14 cellular contexts compared by ENCODE assay signal in the genomic region with DNA sequence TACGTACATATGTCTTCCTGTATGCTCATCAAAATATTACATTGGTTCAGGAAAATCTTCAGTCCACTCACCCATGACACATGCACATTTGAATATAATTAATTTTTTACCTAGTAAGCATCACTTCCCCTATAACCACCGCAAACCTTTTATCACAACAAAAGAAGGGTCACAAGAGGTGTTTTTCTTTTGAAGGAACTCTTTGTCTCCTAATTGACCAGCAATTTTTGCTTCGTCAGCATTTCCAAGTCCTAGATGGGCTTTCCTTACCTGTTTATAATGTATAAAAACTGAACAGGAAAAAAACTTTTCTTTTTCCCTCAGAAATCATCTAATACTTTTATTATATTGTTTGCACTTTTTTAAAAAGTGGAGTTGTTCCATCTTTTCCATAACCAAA.
DNase-seq lines count a peak whose midpoint lies in the region; ATAC-seq, FAIRE-seq and TF ChIP-seq lines count a peak whose summit lies in the region.
"Had no signal": no experiment of that assay in that cellular context is flagged by ENCODE, and none has a peak within 500 bp of the region (broad histone marks: within the 10 kb centered on the region; RNA-seq: fewer than 3 reads in every experiment).

No MANE protein-coding gene starts in this region.

- H4K20me1 ChIP-seq in GM12878 (ENCODE audit: control insufficient read depth, insufficient read depth), result no peaks in the 10 kb centered on the region
- H4K20me1 ChIP-seq: BLaER1 had no signal

- TF ChIP-seq EP300 in A549 (IDR thresholded peaks at IDR 0.05), result no peak
- TF ChIP-seq EP300 in GM12878 (IDR thresholded peaks at IDR 0.05; ENCODE audit: borderline replicate concordance in 1 of 2, control insufficient read depth in 1 of 2, low read depth in 2 of 2, low read length in 2 of 2), result no peak

- H3K4me3 ChIP-seq in A549 (no peak overlapping the region), GM12878 (no peak overlapping the region)
- H3K4me3 ChIP-seq: BLaER1 had no signal

- no peak for TF ChIP-seq CTCF in A549 (IDR thresholded peaks at IDR 0.05)
- TF ChIP-seq CTCF in GM12878 (IDR thresholded peaks at IDR 0.05 in 2 of 3, conservative IDR thresholded peaks at IDR 0.05 in 1 of 3; ENCODE audit: control insufficient read depth in 2 of 3, extremely low read depth in 1 of 3, insufficient read depth in 1 of 3, low read depth in 3 of 3, low read length in 3 of 3), result no peak

- no peak overlapping the region for H3K9ac ChIP-seq in GM12878 (ENCODE audit: control insufficient read depth, insufficient read depth, low read length)
- H3K9ac ChIP-seq: BLaER1 had no signal

- SMC1A ChIA-PET in GM12878 (lab: Charles Lee; ENCODE audit: uncharacterized antibody, unreplicated experiment), result no interaction called here

- no peak overlapping the region for H3K4me2 ChIP-seq in A549
- H3K4me2 ChIP-seq in GM12878 (ENCODE audit: control insufficient read depth, insufficient read depth), result no peak overlapping the region
- H3K4me2 ChIP-seq: BLaER1 had no signal

- no peak for FAIRE-seq in A549 (lab: Jason Lieb, UNC)
- FAIRE-seq in GM12878 (lab: Jason Lieb, UNC), result no peak
- FAIRE-seq: GM12891, HTR-8/SVneo had no signal

- ATAC-seq in A549, result no peak
- ATAC-seq in GM12878, result no peak
- ATAC-seq: HCT116 had no signal

- no peak for TF ChIP-seq RAD21 in A549 (conservative IDR thresholded peaks at IDR 0.05 in 1 of 2, IDR thresholded peaks at IDR 0.05 in 1 of 2)
- TF ChIP-seq RAD21 in GM12878 (IDR thresholded peaks at IDR 0.05; ENCODE audit: insufficient read depth, low read depth, low read length), result no peak

- intact Hi-C loops in GM12878 (cut with micrococcal nuclease; ENCODE audit: unreplicated experiment), result no loop called here

- H3K36me3 ChIP-seq in GM12878 (ENCODE audit: control insufficient read depth in 2 of 2, insufficient read depth in 2 of 2, low read length in 1 of 2), result no peaks in the 10 kb centered on the region
- H3K36me3 ChIP-seq: BLaER1 had no signal

- H3K27ac ChIP-seq in A549 (no peak overlapping the region), GM12878 (ENCODE audit: control insufficient read depth, insufficient read depth) (no peak overlapping the region)
- H3K27ac ChIP-seq: BLaER1 had no signal

- POLR2A ChIA-PET in A549 (lab: Yijun Ruan, JAX), result no interaction called here
- POLR2A ChIA-PET in GM12878 (lab: Charles Lee), result interaction anchor here (0.6 kb wide), 1 partner anchor 882 kb away, joined by 3 read pairs; no protein-coding TSS in a partner anchor

- 61% methylated on average over 3 of the region's 3 CpGs for WGBS in A549 (ENCODE audit: missing lambda C conversion rate)
- WGBS in GM12878 (ENCODE audit: insufficient coverage, insufficient replicate concordance, low lambda C conversion rate, missing lambda C conversion rate), result 37% methylated on average over 3 of the region's 3 CpGs

- no TSS peak for BruUV-seq in GM12878 (replicated peaks; lab: Mats Ljungman, UMichigan)

- RAD21 ChIA-PET in GM12878 (lab: Charles Lee; ENCODE audit: unreplicated experiment), result no interaction called here

- in situ Hi-C loops in GM12878 (cut with MboI), result no loop called here

- no peak overlapping the region for H2AFZ ChIP-seq in GM12878 (ENCODE audit: control insufficient read depth, low read depth, low read length)

- TF ChIP-seq POLR2A in A549 (IDR thresholded peaks at IDR 0.05; ENCODE audit: low read length), result no peak
- TF ChIP-seq POLR2A in GM12878 (IDR thresholded peaks at IDR 0.05; ENCODE audit: low read depth, low read length), result no peak

- H3K4me1 ChIP-seq in A549 (no peaks in the 10 kb centered on the region), GM12878 (ENCODE audit: control insufficient read depth, insufficient read depth, low read length) (no peaks in the 10 kb centered on the region)
- H3K4me1 ChIP-seq: BLaER1 had no signal

- no peaks in the 10 kb centered on the region for H3K79me2 ChIP-seq in GM12878 (ENCODE audit: control insufficient read depth, insufficient read depth, low read length)

- CTCF ChIA-PET in A549 (lab: Yijun Ruan, JAX) (no interaction called here), GM12878 (lab: Yijun Ruan, JAX) (no interaction called here)

- DNase-seq in A549 (ENCODE audit: low read depth in 1 of 2, low spot score in 1 of 2) (no peak), COR-L47 (lab: John Stamatoyannopoulos, UW) (peak; percentile 25), NCI-H2227 (lab: John Stamatoyannopoulos, UW; ENCODE audit: unreplicated experiment) (peak; percentile 54), GM12878 (ENCODE audit: low read depth, low spot score) (no peak), activated T-cell treated with anti-CD3 and anti-CD28 coated beads for 4 hours (no peak), DMS 273 (lab: John Stamatoyannopoulos, UW; ENCODE audit: unreplicated experiment) (no peak), mucosa of gallbladder (ENCODE audit: low spot score) (no peak)
- DNase-seq: CD8-positive, alpha-beta memory T cell; DMS79; KBM-7 had no signal

- H3K9me3 ChIP-seq in A549 (peaks cover 7% of the 10 kb centered on the region; the same call in 2 of the 3 replicates), GM12878 (replicated peaks; ENCODE audit: control insufficient read depth, insufficient read depth, low read length) (no peaks in the 10 kb centered on the region)

- no peaks in the 10 kb centered on the region for H3K27me3 ChIP-seq in GM12878 (replicated peaks in 1 of 2; ENCODE audit: control insufficient read depth in 2 of 2, insufficient read depth in 2 of 2, low read length in 1 of 2)
- H3K27me3 ChIP-seq: BLaER1 had no signal

TF ChIP-seq in A549, 52 proteins besides CTCF, POLR2A, EP300 and RAD21:
- TF ChIP-seq MAFK (IDR thresholded peaks at IDR 0.05; ENCODE audit: partially characterized antibody), result peak; percentile 93
- TF ChIP-seq MAZ (IDR thresholded peaks at IDR 0.05; ENCODE audit: borderline replicate concordance, low read depth, low read length), result no peak

TF ChIP-seq in GM12878, 131 proteins besides CTCF, POLR2A, EP300 and RAD21:
- TF ChIP-seq MEF2A (IDR thresholded peaks at IDR 0.05; ENCODE audit: insufficient read depth, low read depth, low read length) (no peak), TARDBP (IDR thresholded peaks at IDR 0.05; ENCODE audit: borderline replicate concordance) (no peak), NR2C2 (IDR thresholded peaks at IDR 0.05; ENCODE audit: borderline replicate concordance, control insufficient read depth, insufficient read length, low read depth) (no peak), SUZ12 (IDR thresholded peaks at IDR 0.05; ENCODE audit: unreplicated experiment) (no peak), SIN3A (IDR thresholded peaks at IDR 0.05; ENCODE audit: low read depth, low read length) (no peak), NR2F1 (conservative IDR thresholded peaks at IDR 0.05) (peak; percentile 64), ZZZ3 (IDR thresholded peaks at IDR 0.05; ENCODE audit: control insufficient read depth, insufficient read length, low read depth) (no peak), MTA2 (IDR thresholded peaks at IDR 0.05; ENCODE audit: low read depth) (peak; percentile 45; the same call in 1 of the 2 replicates), TAF1 (IDR thresholded peaks at IDR 0.05; ENCODE audit: borderline replicate concordance, low read depth, low read length) (no peak), ZNF274 (IDR thresholded peaks at IDR 0.05; ENCODE audit: insufficient read depth, insufficient read length) (no peak), NRF1 (conservative IDR thresholded peaks at IDR 0.05; ENCODE audit: low read depth, low read length) (no peak), WRNIP1 (IDR thresholded peaks at IDR 0.05; ENCODE audit: borderline replicate concordance, low read depth, low read length) (no peak), JUND (IDR thresholded peaks at IDR 0.05; ENCODE audit: low read depth, low read length) (no peak)
TF ChIP-seq in GM12878: peak in this region for 2.

Comparison
In these comparisons a context has a peak if more than half of its experiments do, and no peak if none do; other contexts are left out.
1. DNase-seq: peak in COR-L47 (single experiment) and NCI-H2227 (single experiment); none in A549 (0 of 2), GM12878 (single experiment), activated T-cell treated with anti-CD3 and anti-CD28 coated beads for 4 hours (single experiment), DMS 273 (single experiment) and mucosa of gallbladder (single experiment).